In the genomic region with DNA sequence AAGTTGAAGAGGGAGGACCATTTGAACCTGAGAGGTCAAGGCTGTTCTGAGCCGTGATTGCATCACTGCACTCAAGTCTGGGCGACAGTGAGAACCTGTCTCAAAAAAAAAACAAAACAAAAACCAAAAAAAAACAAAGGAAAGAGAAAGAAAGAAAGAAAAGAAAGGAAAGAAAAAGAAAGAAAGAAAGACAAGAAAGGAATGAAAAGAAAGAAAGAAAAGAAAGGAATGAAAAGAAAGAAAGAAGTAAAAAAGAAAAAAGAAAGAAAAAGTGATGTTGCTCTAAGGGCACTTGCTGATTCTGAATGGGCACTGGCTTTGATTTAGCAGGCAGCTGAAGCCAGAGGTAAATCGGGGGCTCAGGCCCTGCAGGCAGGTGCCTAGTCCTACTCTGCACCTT, we compare ENCODE assay signal across 3 cellular contexts.
TF ChIP-seq lines count a peak whose summit lies in the region.

No MANE protein-coding gene starts in this region.

TF ChIP-seq in HEK293, 187 proteins besides CTCF, POLR2A, EP300 and RAD21:
- TF ChIP-seq ZBTB21 (tag by site-specific recombination; IDR thresholded peaks at IDR 0.05) (no peak), PRDM1 (tag by site-specific recombination; IDR thresholded peaks at IDR 0.05) (peak; percentile 41; the same call in 1 of the 2 replicates), ZSCAN23 (tag by site-specific recombination; IDR thresholded peaks at IDR 0.05) (no peak), ZNF350 (tag by site-specific recombination; IDR thresholded peaks at IDR 0.05) (no peak), ZBTB20 (tag by site-specific recombination; IDR thresholded peaks at IDR 0.05) (no peak), ZNF76 (tag by site-specific recombination; IDR thresholded peaks at IDR 0.05; ENCODE audit: borderline replicate concordance, low read depth) (no peak), SP3 (tag by site-specific recombination; IDR thresholded peaks at IDR 0.05) (no peak), ZNF394 (tag by site-specific recombination; IDR thresholded peaks at IDR 0.05; ENCODE audit: borderline replicate concordance) (no peak), ZEB2 (tag by site-specific recombination; IDR thresholded peaks at IDR 0.05) (no peak), HOXD13 (CRISPR knock-in tag; IDR thresholded peaks at IDR 0.05; ENCODE audit: borderline replicate concordance) (no peak), ZNF366 (tag by site-specific recombination; conservative IDR thresholded peaks at IDR 0.05) (0 out of 2 replicates have a peak, but pooled peaks have one; percentile 51), ZNF624 (tag by site-specific recombination; IDR thresholded peaks at IDR 0.05) (no peak)

TF ChIP-seq in WTC11, 78 proteins besides CTCF, POLR2A, EP300 and RAD21:
- peak; percentile 77; the same call in 1 of the 2 replicates for TF ChIP-seq ZNF512 (CRISPR knock-in tag; IDR thresholded peaks at IDR 0.05; ENCODE audit: borderline replicate concordance)
- TF ChIP-seq OVOL2 (CRISPR knock-in tag; IDR thresholded peaks at IDR 0.05; ENCODE audit: borderline replicate concordance), result no peak

TF ChIP-seq in H1, 55 proteins besides CTCF, POLR2A, EP300 and RAD21:
- TF ChIP-seq CEBPB (IDR thresholded peaks at IDR 0.05; ENCODE audit: low read depth, low read length) (peak; percentile 37; the same call in 1 of the 2 replicates), SP4 (IDR thresholded peaks at IDR 0.05; ENCODE audit: low read length) (no peak), RBBP5 (IDR thresholded peaks at IDR 0.05; ENCODE audit: borderline replicate concordance, low read depth, low read length) (no peak)
